Comparison of ENCODE assay signal across 1 cellular context in genomic region chr14:95265106-95266094, GRCh38.
TF ChIP-seq lines count a peak whose summit lies in the region.

No MANE protein-coding gene starts in this region.

TF ChIP-seq in A549, 52 proteins besides CTCF, POLR2A, EP300 and RAD21 (continued from another document):
- peak; percentile 87 for TF ChIP-seq PBX3 (IDR thresholded peaks at IDR 0.05)
- no peak; the same call in 1 of the 2 replicates for TF ChIP-seq EHF (CRISPR knock-in tag; IDR thresholded peaks at IDR 0.05)
- TF ChIP-seq HOXB13 (CRISPR knock-in tag; IDR thresholded peaks at IDR 0.05; ENCODE audit: low read depth), result peak; percentile 42; the same call in 1 of the 2 replicates
- peak; percentile 13; the same call in 1 of the 2 replicates for TF ChIP-seq ZNF302 (CRISPR knock-in tag; IDR thresholded peaks at IDR 0.05)
- TF ChIP-seq RFX5 (IDR thresholded peaks at IDR 0.05), result no peak
- TF ChIP-seq CEBPB (IDR thresholded peaks at IDR 0.05), result peak; percentile 98 to 99
- no peak for TF ChIP-seq CBX8 (IDR thresholded peaks at IDR 0.05)
- TF ChIP-seq HMGXB4 (CRISPR knock-in tag; IDR thresholded peaks at IDR 0.05; ENCODE audit: borderline replicate concordance), result no peak
- no peak for TF ChIP-seq MAFK (IDR thresholded peaks at IDR 0.05; ENCODE audit: partially characterized antibody)
- peak; percentile 99 for TF ChIP-seq JUN (IDR thresholded peaks at IDR 0.05)
- no peak for TF ChIP-seq HOXB5 (CRISPR knock-in tag; IDR thresholded peaks at IDR 0.05)
- TF ChIP-seq SMC3 (IDR thresholded peaks at IDR 0.05), result peak; percentile 55
- no peak for TF ChIP-seq HEYL (CRISPR knock-in tag; IDR thresholded peaks at IDR 0.05)
